ENCODE assay signal across 7 cellular contexts in genomic region chr22:50505776-50506610, GRCh38. TPM values are rescaled to one million over a fixed set of nuclear protein-coding genes. Genes with fewer than 3 reads are reported as not detected.
A peak's percentile ranks its signal among the peaks of the same experiment; 100 is the strongest.
DNase-seq lines count a peak whose midpoint lies in the region; ATAC-seq and TF ChIP-seq lines count a peak whose summit lies in the region.
"Had no signal": no experiment of that assay in that cellular context is flagged by ENCODE, and none has a peak within 500 bp of the region (broad histone marks: within the 10 kb centered on the region; RNA-seq: fewer than 3 reads in every experiment).

No MANE protein-coding gene starts in this region.

- intact Hi-C loops in activated T-helper 2 cell treated with anti-CD3 and anti-CD28 coated beads, Interferon-gamma antibody, Interleukin-2, Interleukin-4, amounts not matched to agents 10 μg/mL and 5 μg/mL and 100 μg/mL, durations not matched to agents 14 hours and 24 hours and 36 hours (cut with micrococcal nuclease), result no loop called here

- H3K4me1 Mint-ChIP-seq in activated T-helper 2 cell treated with anti-CD3 and anti-CD28 coated beads, Interferon-gamma antibody, Interleukin-2, Interleukin-4, amounts not matched to agents 10 μg/mL and 5 μg/mL and 100 μg/mL, durations not matched to agents 14 hours and 24 hours and 36 hours (ENCODE audit: low read depth), result peaks cover 10% of the 10 kb centered on the region
- H3K4me1 Mint-ChIP-seq in neural crest cell, result peaks cover 12% of the 10 kb centered on the region

- no peaks in the 10 kb centered on the region; the same call in 1 of the 2 replicates for H3K36me3 ChIP-seq in H7 (replicated peaks; ENCODE audit: control insufficient read depth, insufficient read depth, low read length)

- TF ChIP-seq CTCF in neural crest cell (conservative IDR thresholded peaks at IDR 0.05), result no peak

- DNase-seq in H7 (peak; percentile 62), neural crest cell (ENCODE audit: low read depth, low spot score) (no peak), dermis blood vessel endothelial cell (no peak), DMS79 (lab: John Stamatoyannopoulos, UW) (no peak)
- DNase-seq in activated T-helper 2 cell treated with anti-CD3 and anti-CD28 coated beads, Interferon-gamma antibody, Interleukin-2, Interleukin-4, amounts not matched to agents 10 μg/mL and 5 μg/mL and 100 μg/mL, durations not matched to agents 14 hours and 24 hours and 36 hours (ENCODE audit: low spot score), result no peak
- DNase-seq: small intestine had no signal

- H3K4me3 Mint-ChIP-seq in activated T-helper 2 cell treated with anti-CD3 and anti-CD28 coated beads, Interferon-gamma antibody, Interleukin-2, Interleukin-4, amounts not matched to agents 10 μg/mL and 5 μg/mL and 100 μg/mL, durations not matched to agents 14 hours and 24 hours and 36 hours (ENCODE audit: low read depth), result peak overlapping the region; percentile 96
- peak overlapping the region; percentile 95 for H3K4me3 Mint-ChIP-seq in neural crest cell

- no peaks in the 10 kb centered on the region for H3K9me3 Mint-ChIP-seq in activated T-helper 2 cell treated with anti-CD3 and anti-CD28 coated beads, Interferon-gamma antibody, Interleukin-2, Interleukin-4, amounts not matched to agents 10 μg/mL and 5 μg/mL and 100 μg/mL, durations not matched to agents 14 hours and 24 hours and 36 hours
- H3K9me3 Mint-ChIP-seq in neural crest cell, result no peaks in the 10 kb centered on the region

- peaks cover 8% of the 10 kb centered on the region for H3K36me3 Mint-ChIP-seq in activated T-helper 2 cell treated with anti-CD3 and anti-CD28 coated beads, Interferon-gamma antibody, Interleukin-2, Interleukin-4, amounts not matched to agents 10 μg/mL and 5 μg/mL and 100 μg/mL, durations not matched to agents 14 hours and 24 hours and 36 hours (ENCODE audit: low read depth)
- H3K36me3 Mint-ChIP-seq in neural crest cell (ENCODE audit: low read depth), result no peaks in the 10 kb centered on the region

- H3K27ac Mint-ChIP-seq in activated T-helper 2 cell treated with anti-CD3 and anti-CD28 coated beads, Interferon-gamma antibody, Interleukin-2, Interleukin-4, amounts not matched to agents 10 μg/mL and 5 μg/mL and 100 μg/mL, durations not matched to agents 14 hours and 24 hours and 36 hours, result no peak overlapping the region
- no peak overlapping the region for H3K27ac Mint-ChIP-seq in neural crest cell (ENCODE audit: unreplicated experiment)

- no peak for ATAC-seq in HG03095 (IDR thresholded peaks at IDR 0.05; ENCODE audit: unreplicated experiment)

- H3K27me3 ChIP-seq in H7 (ENCODE audit: control insufficient read depth, insufficient read depth, low read length), result no peaks in the 10 kb centered on the region

- H3K4me3 ChIP-seq in H7 (ENCODE audit: insufficient read depth, low read depth, low read length), result no peak overlapping the region

- H3K27me3 Mint-ChIP-seq in activated T-helper 2 cell treated with anti-CD3 and anti-CD28 coated beads, Interferon-gamma antibody, Interleukin-2, Interleukin-4, amounts not matched to agents 10 μg/mL and 5 μg/mL and 100 μg/mL, durations not matched to agents 14 hours and 24 hours and 36 hours (ENCODE audit: low read depth), result no peaks in the 10 kb centered on the region
- H3K27me3 Mint-ChIP-seq in neural crest cell (ENCODE audit: low read depth), result no peaks in the 10 kb centered on the region

RNA-seq across cellular contexts. Expression of gene LMF2, which starts 1.5 kb away (rescaled TPM):
- total RNA-seq in H7 (2014; rRNA removed; shearing (Covaris generic)), result 19.0 and 28.1 TPM in 2 replicates
- total RNA-seq in activated T-helper 2 cell treated with anti-CD3 and anti-CD28 coated beads, Interferon-gamma antibody, Interleukin-2, Interleukin-4, amounts not matched to agents 10 μg/mL and 5 μg/mL and 100 μg/mL, durations not matched to agents 14 hours and 24 hours and 36 hours, result 77.2 and 81.8 TPM in 2 replicates
- 76.6 and 82.9 TPM in 2 replicates for total RNA-seq in neural crest cell
- total RNA-seq in dermis blood vessel endothelial cell, result 43.7 and 50.9 TPM in 2 replicates

RNA-seq across cellular contexts. Expression of gene NCAPH2, which starts 2.0 kb away (rescaled TPM):
- 74.1 and 86.5 TPM in 2 replicates for total RNA-seq in H7 (2014; rRNA removed; shearing (Covaris generic))
- 112 and 115 TPM in 2 replicates for total RNA-seq in activated T-helper 2 cell treated with anti-CD3 and anti-CD28 coated beads, Interferon-gamma antibody, Interleukin-2, Interleukin-4, amounts not matched to agents 10 μg/mL and 5 μg/mL and 100 μg/mL, durations not matched to agents 14 hours and 24 hours and 36 hours
- total RNA-seq in neural crest cell, result 114 and 116 TPM in 2 replicates
- 30.1 and 37.1 TPM in 2 replicates for total RNA-seq in dermis blood vessel endothelial cell

RNA-seq across cellular contexts. Expression of gene MIOX, which starts 19.3 kb away (rescaled TPM):
- not detected in 2 replicates for total RNA-seq in H7 (2014; rRNA removed; shearing (Covaris generic))
- total RNA-seq in activated T-helper 2 cell treated with anti-CD3 and anti-CD28 coated beads, Interferon-gamma antibody, Interleukin-2, Interleukin-4, amounts not matched to agents 10 μg/mL and 5 μg/mL and 100 μg/mL, durations not matched to agents 14 hours and 24 hours and 36 hours, result 0.25 TPM in 1 of 2 replicates, not detected in the other
- total RNA-seq in neural crest cell (0.30 and 0.35 TPM in 2 replicates), dermis blood vessel endothelial cell (not detected in 2 replicates)

RNA-seq across cellular contexts. Expression of gene SCO2, which starts 19.4 kb away (rescaled TPM):
- total RNA-seq in H7 (2014; rRNA removed; shearing (Covaris generic)), result 1.2 TPM in 1 of 2 replicates, not detected in the other
- 3.8 and 8.7 TPM in 2 replicates for total RNA-seq in activated T-helper 2 cell treated with anti-CD3 and anti-CD28 coated beads, Interferon-gamma antibody, Interleukin-2, Interleukin-4, amounts not matched to agents 10 μg/mL and 5 μg/mL and 100 μg/mL, durations not matched to agents 14 hours and 24 hours and 36 hours
- total RNA-seq in neural crest cell (2.3 and 4.2 TPM in 2 replicates), dermis blood vessel endothelial cell (2.3 and 5.6 TPM in 2 replicates)

RNA-seq across cellular contexts. Expression of gene TYMP, which starts 23.8 kb away (rescaled TPM):
- 0.55 and 1.1 TPM in 2 replicates for total RNA-seq in H7 (2014; rRNA removed; shearing (Covaris generic))
- 35.9 and 36.9 TPM in 2 replicates for total RNA-seq in activated T-helper 2 cell treated with anti-CD3 and anti-CD28 coated beads, Interferon-gamma antibody, Interleukin-2, Interleukin-4, amounts not matched to agents 10 μg/mL and 5 μg/mL and 100 μg/mL, durations not matched to agents 14 hours and 24 hours and 36 hours
- total RNA-seq in neural crest cell (0.86 and 1.2 TPM in 2 replicates), dermis blood vessel endothelial cell (28.9 and 53.1 TPM in 2 replicates)
